ENCODE assay signal across 8 cellular contexts in the genomic region with DNA sequence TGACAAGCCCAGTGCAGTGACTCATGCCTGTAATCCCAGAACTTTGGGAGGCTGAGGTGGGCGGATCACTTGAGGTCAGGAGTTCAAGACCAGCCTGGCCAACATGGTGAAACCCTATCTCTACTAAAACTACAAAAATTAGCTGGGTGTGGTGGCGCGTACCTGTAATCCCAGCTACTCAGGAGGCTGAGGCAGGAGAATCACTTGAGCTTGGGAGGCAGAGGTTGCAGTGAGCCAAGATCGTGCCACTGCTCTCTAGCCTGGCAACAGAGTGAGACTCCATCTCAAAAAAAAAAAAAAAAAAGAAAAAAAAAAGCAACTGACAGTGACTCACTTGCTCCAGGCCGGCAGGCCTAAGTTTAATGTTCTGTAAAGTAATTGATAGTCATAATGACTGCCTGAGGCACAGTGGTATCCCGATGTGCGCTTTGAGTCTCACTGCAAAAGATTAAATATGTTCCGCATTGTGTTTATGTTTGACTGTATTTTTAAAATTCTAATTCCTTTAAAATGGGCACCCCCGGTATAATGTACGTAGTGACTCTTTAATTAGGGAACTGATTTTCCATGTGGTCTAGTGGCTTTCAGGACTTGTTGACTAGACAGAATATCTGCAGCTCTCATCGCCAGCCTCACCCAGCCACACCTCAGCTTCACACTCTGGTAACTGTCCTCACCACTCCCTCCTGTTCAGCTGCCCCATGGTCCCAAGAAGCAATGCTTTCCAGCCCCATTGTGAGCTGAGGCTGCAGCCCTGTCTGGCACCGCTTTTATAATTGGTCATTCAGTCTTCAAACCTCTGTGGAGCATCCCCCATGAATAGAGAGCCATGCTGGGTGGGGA. TPM values are rescaled to one million over a fixed set of nuclear protein-coding genes. Genes with fewer than 3 reads are reported as not detected.
DNase-seq lines count a peak whose midpoint lies in the region; ATAC-seq and TF ChIP-seq lines count a peak whose summit lies in the region.
"Not testable (repeated sequence)": the region's sequence is repeated elsewhere in the genome, so short reads cannot be mapped to it uniquely, and the experiment has no call there.

No MANE protein-coding gene starts in this region.

- not testable (repeated sequence) for H3K27me3 Mint-ChIP-seq in CD8-positive, alpha-beta memory T cell; activated CD8-positive, alpha-beta T cell treated with anti-CD3 and anti-CD28 coated beads, Interleukin-2, amount 10 ng/mL, durations not matched to agents 7 days and 5 days (ENCODE audit: low read depth); neural progenitor cell (ENCODE audit: insufficient read depth, low read depth)

- ATAC-seq in activated CD8-positive, alpha-beta T cell treated with anti-CD3 and anti-CD28 coated beads, Interleukin-2, amount 10 ng/mL, durations not matched to agents 7 days and 5 days: not testable (repeated sequence)

- not testable (repeated sequence) for H4K20me1 ChIP-seq in neural progenitor cell (ENCODE audit: low read depth)

- WGBS in thymus: 96% methylated on average over 12 of the region's 12 CpGs

- H3K4me3 ChIP-seq in CD8-positive, alpha-beta memory T cell (ENCODE audit: low read length): peak overlapping the region; percentile 28
- H3K4me3 ChIP-seq in SJSA1; breast epithelium; neural progenitor cell; thymus (ENCODE audit: low read length): not testable (repeated sequence)

- TF ChIP-seq CTCF in breast epithelium (IDR thresholded peaks at IDR 0.05); neural progenitor cell (IDR thresholded peaks at IDR 0.05): not testable (repeated sequence)

- DNase-seq in CD8-positive, alpha-beta memory T cell: peak in 1 of 5 donors; percentile 9
- peak; percentile 18 for DNase-seq in KBM-7
- DNase-seq in SJSA1 (ENCODE audit: low read depth in 1 of 2, low spot score in 2 of 2); activated CD8-positive, alpha-beta T cell treated with anti-CD3 and anti-CD28 coated beads, Interleukin-2, amount 10 ng/mL, durations not matched to agents 7 days and 5 days; breast epithelium (ENCODE audit: low spot score in 2 of 2): not testable (repeated sequence)
- peak; percentile 74 for DNase-seq in glomerular visceral epithelial cell (ENCODE audit: extremely low spot score)
- DNase-seq in neural progenitor cell (ENCODE audit: low spot score): peak; percentile 14

- CTCF ChIA-PET in CD8-positive, alpha-beta memory T cell (lab: Charles Lee): interaction anchor here (0.9 to 4.6 kb wide), 4 partner anchors 18 to 162 kb away, joined by 3 to 26 read pairs (median 12); no protein-coding TSS in a partner anchor
- CTCF ChIA-PET in activated CD8-positive, alpha-beta T cell treated with anti-CD3 and anti-CD28 coated beads, Interleukin-2, amount 10 ng/mL, durations not matched to agents 7 days and 5 days (lab: Charles Lee): interaction anchor here (0.8 to 7.5 kb wide), 8 partner anchors 18 to 167 kb away, joined by 3 to 60 read pairs (median 9); no protein-coding TSS in a partner anchor

- in situ Hi-C loops in KBM-7 (cut with MboI; ENCODE audit: low pct_unique_long_range_greater_than_20kb, low sequenced_read_pairs): loop anchor here (10.0 kb wide), 1 partner anchor 75 kb away; no protein-coding TSS in a partner anchor

- H3K27ac Mint-ChIP-seq in CD8-positive, alpha-beta memory T cell: peak overlapping the region; percentile 81 to 99 (median 96)
- peak overlapping the region; percentile 98 for H3K27ac Mint-ChIP-seq in activated CD8-positive, alpha-beta T cell treated with anti-CD3 and anti-CD28 coated beads, Interleukin-2, amount 10 ng/mL, durations not matched to agents 7 days and 5 days
- not testable (repeated sequence) for H3K27ac Mint-ChIP-seq in neural progenitor cell

- H3K79me2 ChIP-seq in neural progenitor cell (ENCODE audit: low read depth): not testable (repeated sequence)

- not testable (repeated sequence) for H3F3A ChIP-seq in neural progenitor cell (ENCODE audit: low read depth)

- intact Hi-C loops in breast epithelium (cut with DNase I; ENCODE audit: low total_unique reads): not testable (repeated sequence)

- not testable (repeated sequence) for H3K27me3 ChIP-seq in CD8-positive, alpha-beta memory T cell (ENCODE audit: insufficient read depth, low read length, poor library complexity, severe bottlenecking); SJSA1 (replicated peaks); breast epithelium; neural progenitor cell; thymus (ENCODE audit: control insufficient read depth, insufficient read depth)

- H3K4me1 ChIP-seq in CD8-positive, alpha-beta memory T cell (ENCODE audit: insufficient read depth, low read length): peaks cover 49% of the 10 kb centered on the region
- peaks cover 20% of the 10 kb centered on the region for H3K4me1 ChIP-seq in SJSA1 (replicated peaks)
- H3K4me1 ChIP-seq in breast epithelium: peaks cover 4 to 23% of the 10 kb centered on the region in 2 donors
- not testable (repeated sequence) for H3K4me1 ChIP-seq in neural progenitor cell
- peaks cover 16% of the 10 kb centered on the region for H3K4me1 ChIP-seq in thymus (ENCODE audit: control insufficient read depth, insufficient read depth, low read length)

- peaks cover 58 to 69% (median 68%) of the 10 kb centered on the region in 3 donors for H3K4me1 Mint-ChIP-seq in CD8-positive, alpha-beta memory T cell
- peaks cover 74% of the 10 kb centered on the region for H3K4me1 Mint-ChIP-seq in activated CD8-positive, alpha-beta T cell treated with anti-CD3 and anti-CD28 coated beads, Interleukin-2, amount 10 ng/mL, durations not matched to agents 7 days and 5 days (ENCODE audit: low read depth)
- H3K4me1 Mint-ChIP-seq in neural progenitor cell: not testable (repeated sequence)

- H3K9me3 Mint-ChIP-seq in CD8-positive, alpha-beta memory T cell; activated CD8-positive, alpha-beta T cell treated with anti-CD3 and anti-CD28 coated beads, Interleukin-2, amount 10 ng/mL, durations not matched to agents 7 days and 5 days (ENCODE audit: insufficient read depth); neural progenitor cell: not testable (repeated sequence)

- H2AFZ ChIP-seq in neural progenitor cell (replicated peaks): not testable (repeated sequence)

- H3K36me3 ChIP-seq in CD8-positive, alpha-beta memory T cell (ENCODE audit: insufficient read depth, low read length); SJSA1; breast epithelium; neural progenitor cell; thymus (ENCODE audit: control insufficient read depth, insufficient read depth): not testable (repeated sequence)

- TF ChIP-seq POLR2A in breast epithelium (IDR thresholded peaks at IDR 0.05): not testable (repeated sequence)

- H3K4me3 Mint-ChIP-seq in CD8-positive, alpha-beta memory T cell: peak overlapping the region; percentile 39 to 91 (median 82)
- H3K4me3 Mint-ChIP-seq in activated CD8-positive, alpha-beta T cell treated with anti-CD3 and anti-CD28 coated beads, Interleukin-2, amount 10 ng/mL, durations not matched to agents 7 days and 5 days: peak overlapping the region; percentile 37
- H3K4me3 Mint-ChIP-seq in neural progenitor cell: not testable (repeated sequence)

- not testable (repeated sequence) for H3K9ac ChIP-seq in neural progenitor cell

- POLR2A ChIA-PET in CD8-positive, alpha-beta memory T cell (lab: Charles Lee): interaction anchor here (0.6 to 0.7 kb wide), 3 partner anchors 31 to 645 kb away, joined by 3 to 4 read pairs (median 4); no protein-coding TSS in a partner anchor
- POLR2A ChIA-PET in activated CD8-positive, alpha-beta T cell treated with anti-CD3 and anti-CD28 coated beads, Interleukin-2, amount 10 ng/mL, durations not matched to agents 7 days and 5 days (lab: Charles Lee): interaction anchor here (1.2 to 2.1 kb wide), 3 partner anchors 29 to 48 kb away, joined by 4 to 9 read pairs (median 6); a partner anchor contains a TSS

- not testable (repeated sequence) for H3K9me3 ChIP-seq in CD8-positive, alpha-beta memory T cell (ENCODE audit: low read length); SJSA1 (replicated peaks); breast epithelium; neural progenitor cell (ENCODE audit: low read depth); thymus (ENCODE audit: control insufficient read depth)

- H3K27ac ChIP-seq in CD8-positive, alpha-beta memory T cell (ENCODE audit: low read depth, low read length); neural progenitor cell: not testable (repeated sequence)
- H3K27ac ChIP-seq in SJSA1 (peak overlapping the region; percentile 19; the same call in 1 of the 2 replicates), breast epithelium (peak overlapping the region; percentile 89 to 93), thymus (ENCODE audit: low read depth) (peak overlapping the region; percentile 47)

- H3K4me2 ChIP-seq in neural progenitor cell: not testable (repeated sequence)

- H3K36me3 Mint-ChIP-seq in CD8-positive, alpha-beta memory T cell; neural progenitor cell: not testable (repeated sequence)
- peaks cover 13% of the 10 kb centered on the region for H3K36me3 Mint-ChIP-seq in activated CD8-positive, alpha-beta T cell treated with anti-CD3 and anti-CD28 coated beads, Interleukin-2, amount 10 ng/mL, durations not matched to agents 7 days and 5 days (ENCODE audit: low read depth)

RNA-seq across cellular contexts. Expression of a gene that starts 24.9 kb away (rescaled TPM):
- 100 to 1,000 TPM; 440 to 450 TPM for total RNA-seq in CD8-positive, alpha-beta memory T cell
- polyA plus RNA-seq in CD8-positive, alpha-beta memory T cell: 164 TPM
- 275 and 280 TPM in 2 replicates for total RNA-seq in SJSA1 (2014; rRNA removed; shearing (Covaris generic))
- total RNA-seq in activated CD8-positive, alpha-beta T cell treated with anti-CD3 and anti-CD28 coated beads, Interleukin-2, amount 10 ng/mL, durations not matched to agents 7 days and 5 days: 100 to 1,000 TPM; 181 to 183 TPM
- 100 to 1,000 TPM; 100 to 110 (median 108) TPM for total RNA-seq in breast epithelium
- total RNA-seq in neural progenitor cell (ENCODE audit: low replicate concordance): 126 and 168 TPM in 2 replicates
- 59.9 TPM for polyA plus RNA-seq in thymus

RNA-seq across cellular contexts. Expression of a gene that starts 27.7 kb away (rescaled TPM):
- 10 to 100 TPM; 11.5 to 11.9 TPM for total RNA-seq in CD8-positive, alpha-beta memory T cell
- 27.7 TPM for polyA plus RNA-seq in CD8-positive, alpha-beta memory T cell
- total RNA-seq in SJSA1 (2014; rRNA removed; shearing (Covaris generic)): 23.8 and 37.1 TPM in 2 replicates
- total RNA-seq in activated CD8-positive, alpha-beta T cell treated with anti-CD3 and anti-CD28 coated beads, Interleukin-2, amount 10 ng/mL, durations not matched to agents 7 days and 5 days: 10 to 100 TPM; 27.3 to 27.9 TPM
- total RNA-seq in breast epithelium (100 to 1,000 TPM in 1 of 3 donors, 10 to 100 TPM in 2; 34.2 to 157 (median 72.4) TPM), neural progenitor cell (ENCODE audit: low replicate concordance) (45.6 and 55.7 TPM in 2 replicates)
- 32.0 TPM for polyA plus RNA-seq in thymus
